Comparison of ENCODE assay signal across 16 cellular contexts in the genomic region with DNA sequence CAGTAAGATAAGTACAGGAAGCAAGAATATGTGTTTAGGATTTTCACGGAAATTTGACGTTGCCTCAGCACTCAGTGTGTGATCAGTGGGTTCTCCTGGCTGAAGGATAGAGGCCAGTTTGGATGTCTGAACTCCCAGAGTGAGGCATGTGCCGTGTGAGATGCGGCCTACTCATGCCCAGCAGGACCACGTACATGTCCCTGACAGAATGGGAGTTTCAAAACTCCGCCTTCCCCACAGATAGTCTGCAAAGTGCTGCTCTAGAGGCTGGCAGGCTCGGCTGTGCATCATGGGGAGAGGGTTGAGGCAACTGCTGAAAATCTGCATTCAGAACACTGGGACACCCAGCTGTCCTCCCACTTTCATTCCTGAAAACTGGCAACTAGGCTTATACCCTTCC. TPM values are rescaled to one million over a fixed set of nuclear protein-coding genes. Genes with fewer than 3 reads are reported as not detected.
"Had no signal": no experiment of that assay in that cellular context is flagged by ENCODE, and none has a peak within 500 bp of the region (broad histone marks: within the 10 kb centered on the region; RNA-seq: fewer than 3 reads in every experiment).

No MANE protein-coding gene starts in this region.

- H3K4me3 Mint-ChIP-seq: activated CD4-positive, alpha-beta T cell treated with anti-CD3 and anti-CD28 coated beads, Interleukin-2, amount 10 ng/mL, durations not matched to agents 7 days and 5 days; activated naive CD4-positive, alpha-beta T cell treated with anti-CD3 and anti-CD28 coated beads for 36 hours; activated naive CD8-positive, alpha-beta T cell treated with anti-CD3 and anti-CD28 coated beads, Interleukin-2, amount 50 U/mL, for 24 hours; nephron; stimulated activated naive B cell treated with anti-CD40 and anti-IgM and Interleukin-4, amounts not matched to agents 10 μg/mL and 1 μg/mL and 100 μg/mL, for 72 hours had no signal

- ATAC-seq: activated naive CD8-positive, alpha-beta T cell treated with anti-CD3 and anti-CD28 coated beads, Interleukin-2, amount 50 U/mL, for 24 hours; esophagus mucosa; stimulated activated naive B cell treated with anti-CD40 and anti-IgM and Interleukin-4, amounts not matched to agents 10 μg/mL and 1 μg/mL and 100 μg/mL, for 72 hours had no signal

- H3K4me3 ChIP-seq: tibial artery, uterus had no signal

- H3K4me1 ChIP-seq: uterus had no signal

- H3K27me3 Mint-ChIP-seq: activated CD4-positive, alpha-beta T cell treated with anti-CD3 and anti-CD28 coated beads, Interleukin-2, amount 10 ng/mL, durations not matched to agents 7 days and 5 days; activated naive CD8-positive, alpha-beta T cell treated with anti-CD3 and anti-CD28 coated beads, Interleukin-2, amount 50 U/mL, for 24 hours; stimulated activated naive B cell treated with anti-CD40 and anti-IgM and Interleukin-4, amounts not matched to agents 10 μg/mL and 1 μg/mL and 100 μg/mL, for 72 hours had no signal

- H3K27ac Mint-ChIP-seq: activated CD4-positive, alpha-beta T cell treated with anti-CD3 and anti-CD28 coated beads, Interleukin-2, amount 10 ng/mL, durations not matched to agents 7 days and 5 days; activated naive CD4-positive, alpha-beta T cell treated with anti-CD3 and anti-CD28 coated beads for 36 hours; activated naive CD8-positive, alpha-beta T cell treated with anti-CD3 and anti-CD28 coated beads, Interleukin-2, amount 50 U/mL, for 24 hours; nephron; stimulated activated naive B cell treated with anti-CD40 and anti-IgM and Interleukin-4, amounts not matched to agents 10 μg/mL and 1 μg/mL and 100 μg/mL, for 72 hours had no signal

- H3K9me3 ChIP-seq: tibial artery, uterus had no signal

- H3K9me3 Mint-ChIP-seq: activated CD4-positive, alpha-beta T cell treated with anti-CD3 and anti-CD28 coated beads, Interleukin-2, amount 10 ng/mL, durations not matched to agents 7 days and 5 days; activated naive CD4-positive, alpha-beta T cell treated with anti-CD3 and anti-CD28 coated beads for 36 hours; activated naive CD8-positive, alpha-beta T cell treated with anti-CD3 and anti-CD28 coated beads, Interleukin-2, amount 50 U/mL, for 24 hours; nephron; stimulated activated naive B cell treated with anti-CD40 and anti-IgM and Interleukin-4, amounts not matched to agents 10 μg/mL and 1 μg/mL and 100 μg/mL, for 72 hours had no signal

- H3K27ac ChIP-seq: uterus had no signal

- DNase-seq: activated CD4-positive, alpha-beta T cell treated with anti-CD3 and anti-CD28 coated beads, Interleukin-2, amount 10 ng/mL, durations not matched to agents 7 days and 5 days; activated CD8-positive, alpha-beta memory T cell treated with anti-CD3 and anti-CD28 coated beads, Interleukin-2, amount 50 U/mL, for 48 hours; activated naive CD4-positive, alpha-beta T cell treated with anti-CD3 and anti-CD28 coated beads for 36 hours; activated naive CD8-positive, alpha-beta T cell treated with anti-CD3 and anti-CD28 coated beads, Interleukin-2, amount 50 U/mL, for 24 hours; aorta; hippocampal formation; mesendoderm; stimulated activated CD4-positive, alpha-beta T cell treated with anti-CD3 and anti-CD28 coated beads, Interleukin-15, amount 100 ng/mL, for 24 hours; stimulated activated CD4-positive, alpha-beta T cell treated with anti-CD3 and anti-CD28 coated beads, Interleukin-4, amount 100 ng/mL, for 1 hour; stimulated activated naive B cell treated with anti-CD40 and anti-IgM and Interleukin-4, amounts not matched to agents 10 μg/mL and 1 μg/mL and 100 μg/mL, for 72 hours; T-helper 2 cell; uterus had no signal

- H3K36me3 ChIP-seq: tibial artery, uterus had no signal

- H3K27me3 ChIP-seq: tibial artery, uterus had no signal

- H3K36me3 Mint-ChIP-seq: stimulated activated naive B cell treated with anti-CD40 and anti-IgM and Interleukin-4, amounts not matched to agents 10 μg/mL and 1 μg/mL and 100 μg/mL, for 72 hours had no signal

RNA-seq across cellular contexts. Expression of a gene that starts 58.3 kb away (rescaled TPM):
- total RNA-seq: kidney epithelial cell had no signal
